Comparison of ENCODE assay signal across 1 cellular context in the genomic region with DNA sequence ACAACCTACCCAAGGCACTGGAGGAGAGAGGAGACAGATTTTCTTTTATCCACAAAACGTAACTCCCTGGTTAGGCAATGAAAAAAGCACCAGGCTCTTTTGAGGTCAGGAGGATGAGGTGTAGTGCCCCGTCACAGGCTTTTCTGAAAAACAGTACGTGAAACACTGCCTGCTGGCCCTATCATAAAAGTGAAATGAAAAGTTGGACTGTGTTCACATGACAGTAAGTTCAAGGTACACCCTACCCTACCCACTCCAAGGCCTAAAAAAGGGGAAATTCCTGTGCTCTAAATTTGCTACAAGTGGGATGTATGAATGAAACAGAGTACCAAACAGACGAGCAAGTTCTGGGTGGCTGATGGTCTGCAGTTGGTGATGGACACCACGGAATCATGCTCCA.
TF ChIP-seq lines count a peak whose summit lies in the region.

No MANE protein-coding gene starts in this region.

TF ChIP-seq in HepG2, 621 proteins besides CTCF, POLR2A, EP300 and RAD21:
- TF ChIP-seq, protein P1, sequence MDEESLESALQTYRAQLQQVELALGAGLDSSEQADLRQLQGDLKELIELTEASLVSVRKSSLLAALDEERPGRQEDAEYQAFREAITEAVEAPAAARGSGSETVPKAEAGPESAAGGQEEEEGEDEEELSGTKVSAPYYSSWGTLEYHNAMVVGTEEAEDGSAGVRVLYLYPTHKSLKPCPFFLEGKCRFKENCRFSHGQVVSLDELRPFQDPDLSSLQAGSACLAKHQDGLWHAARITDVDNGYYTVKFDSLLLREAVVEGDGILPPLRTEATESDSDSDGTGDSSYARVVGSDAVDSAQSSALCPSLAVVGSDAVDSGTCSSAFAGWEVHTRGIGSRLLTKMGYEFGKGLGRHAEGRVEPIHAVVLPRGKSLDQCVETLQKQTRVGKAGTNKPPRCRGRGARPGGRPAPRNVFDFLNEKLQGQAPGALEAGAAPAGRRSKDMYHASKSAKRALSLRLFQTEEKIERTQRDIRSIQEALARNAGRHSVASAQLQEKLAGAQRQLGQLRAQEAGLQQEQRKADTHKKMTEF (CRISPR knock-in tag; IDR thresholded peaks at IDR 0.05) = no peak
- TF ChIP-seq HNF4A (CRISPR knock-in tag; IDR thresholded peaks at IDR 0.05) (no peak), MXD4 (CRISPR knock-in tag; IDR thresholded peaks at IDR 0.05) (no peak), NFATC3 (CRISPR knock-in tag; IDR thresholded peaks at IDR 0.05) (no peak)
- TF ChIP-seq, protein P2, sequence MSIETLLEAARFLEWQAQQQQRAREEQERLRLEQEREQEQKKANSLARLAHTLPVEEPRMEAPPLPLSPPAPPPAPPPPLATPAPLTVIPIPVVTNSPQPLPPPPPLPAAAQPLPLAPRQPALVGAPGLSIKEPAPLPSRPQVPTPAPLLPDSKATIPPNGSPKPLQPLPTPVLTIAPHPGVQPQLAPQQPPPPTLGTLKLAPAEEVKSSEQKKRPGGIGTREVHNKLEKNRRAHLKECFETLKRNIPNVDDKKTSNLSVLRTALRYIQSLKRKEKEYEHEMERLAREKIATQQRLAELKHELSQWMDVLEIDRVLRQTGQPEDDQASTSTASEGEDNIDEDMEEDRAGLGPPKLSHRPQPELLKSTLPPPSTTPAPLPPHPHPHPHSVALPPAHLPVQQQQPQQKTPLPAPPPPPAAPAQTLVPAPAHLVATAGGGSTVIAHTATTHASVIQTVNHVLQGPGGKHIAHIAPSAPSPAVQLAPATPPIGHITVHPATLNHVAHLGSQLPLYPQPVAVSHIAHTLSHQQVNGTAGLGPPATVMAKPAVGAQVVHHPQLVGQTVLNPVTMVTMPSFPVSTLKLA (IDR thresholded peaks at IDR 0.05) = no peak
- TF ChIP-seq, protein P3, sequence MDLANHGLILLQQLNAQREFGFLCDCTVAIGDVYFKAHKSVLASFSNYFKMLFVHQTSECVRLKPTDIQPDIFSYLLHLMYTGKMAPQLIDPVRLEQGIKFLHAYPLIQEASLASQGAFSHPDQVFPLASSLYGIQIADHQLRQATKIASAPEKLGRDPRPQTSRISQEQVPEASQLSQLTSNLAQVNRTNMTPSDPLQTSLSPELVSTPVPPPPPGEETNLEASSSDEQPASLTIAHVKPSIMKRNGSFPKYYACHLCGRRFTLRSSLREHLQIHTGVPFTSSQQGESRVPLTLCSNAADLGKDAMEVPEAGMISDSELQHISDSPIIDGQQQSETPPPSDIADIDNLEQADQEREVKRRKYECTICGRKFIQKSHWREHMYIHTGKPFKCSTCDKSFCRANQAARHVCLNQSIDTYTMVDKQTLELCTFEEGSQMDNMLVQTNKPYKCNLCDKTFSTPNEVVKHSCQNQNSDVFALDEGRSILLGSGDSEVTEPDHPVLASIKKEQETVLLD (CRISPR knock-in tag; IDR thresholded peaks at IDR 0.05; ENCODE audit: low read depth) = no peak
